Comparison of ENCODE assay signal across 11 cellular contexts in genomic region chr12:79782197-79782890, GRCh38.
DNase-seq lines count a peak whose midpoint lies in the region; FAIRE-seq and TF ChIP-seq lines count a peak whose summit lies in the region.
"Had no signal": no experiment of that assay in that cellular context is flagged by ENCODE, and none has a peak within 500 bp of the region (broad histone marks: within the 10 kb centered on the region; RNA-seq: fewer than 3 reads in every experiment).

No MANE protein-coding gene starts in this region.

- H4K20me1 ChIP-seq in osteoblast (ENCODE audit: insufficient read depth, low read length): no peaks in the 10 kb centered on the region
- no peaks in the 10 kb centered on the region for H4K20me1 ChIP-seq in hepatocyte (ENCODE audit: insufficient read depth, poor library complexity, severe bottlenecking)

- peak; percentile 27 for DNase-seq in NCI-H69 (lab: John Stamatoyannopoulos, UW)
- DNase-seq in erythroblast (lab: John Stamatoyannopoulos, UW): peak; percentile 46 to 51
- DNase-seq in osteoblast (ENCODE audit: insufficient read length, low spot score, missing footprints): peak; percentile 81
- no peak for DNase-seq in ovary
- no peak for DNase-seq in hepatocyte (ENCODE audit: low spot score)
- DNase-seq in C1 segment of cervical spinal cord (lab: John Stamatoyannopoulos, UW): no peak
- DNase-seq in G401 (ENCODE audit: low spot score): no peak
- DNase-seq: activated effector memory CD4-positive, alpha-beta T cell treated with anti-CD3 and anti-CD28 coated beads, Interleukin-2, amount 50 U/mL, for 16 hours; foreskin keratinocyte; naive B cell had no signal

- in situ Hi-C loops in G401 (cut with HindIII; ENCODE audit: low sequenced_read_pairs): no loop called here

- H2AFZ ChIP-seq in osteoblast (ENCODE audit: low read length): no peak overlapping the region
- H2AFZ ChIP-seq in hepatocyte: no peak overlapping the region

- H3K27ac ChIP-seq in osteoblast (ENCODE audit: low read depth, low read length) (peak overlapping the region; percentile 71), ovary (no peak overlapping the region), hepatocyte (no peak overlapping the region)
- H3K27ac ChIP-seq: foreskin keratinocyte had no signal

- no peaks in the 10 kb centered on the region for H3K9me2 ChIP-seq in hepatocyte (replicated peaks; ENCODE audit: insufficient read depth)

- H3K79me2 ChIP-seq in osteoblast (ENCODE audit: insufficient read depth, low read length) (no peaks in the 10 kb centered on the region), hepatocyte (no peaks in the 10 kb centered on the region)

- intact Hi-C loops in ovary (cut with DNase I): no loop called here

- peak; percentile 67 for FAIRE-seq in G401.6 (lab: Jason Lieb, UNC)

- H3K4me1 ChIP-seq in osteoblast (ENCODE audit: insufficient read depth, low read length) (peaks cover 39% of the 10 kb centered on the region), ovary (ENCODE audit: insufficient read depth) (peaks cover 3% of the 10 kb centered on the region), hepatocyte (ENCODE audit: insufficient read depth) (no peaks in the 10 kb centered on the region)
- H3K4me1 ChIP-seq: foreskin keratinocyte had no signal

- TF ChIP-seq CTCF in osteoblast (IDR thresholded peaks at IDR 0.05; ENCODE audit: extremely low read depth, low read depth, low read length): no peak
- TF ChIP-seq CTCF in ovary (IDR thresholded peaks at IDR 0.05): no peak
- TF ChIP-seq CTCF in hepatocyte (IDR thresholded peaks at IDR 0.05; ENCODE audit: poor library complexity): no peak

- H3K36me3 ChIP-seq in osteoblast (ENCODE audit: insufficient read depth, low read length) (peaks cover 23% of the 10 kb centered on the region), ovary (no peaks in the 10 kb centered on the region), hepatocyte (replicated peaks; ENCODE audit: insufficient read depth, low read depth) (no peaks in the 10 kb centered on the region)

- H3K9me3 ChIP-seq in osteoblast (ENCODE audit: low read depth, low read length): no peaks in the 10 kb centered on the region
- no peaks in the 10 kb centered on the region for H3K9me3 ChIP-seq in ovary
- no peaks in the 10 kb centered on the region for H3K9me3 ChIP-seq in hepatocyte (ENCODE audit: low read depth)

- H3K4me3 ChIP-seq in osteoblast (ENCODE audit: insufficient read depth, low read length) (no peak overlapping the region), ovary (no peak overlapping the region), hepatocyte (no peak overlapping the region)

- no peak for TF ChIP-seq EP300 in ovary (IDR thresholded peaks at IDR 0.05)

- H3K27me3 ChIP-seq in osteoblast (ENCODE audit: insufficient read depth, low read length): no peaks in the 10 kb centered on the region
- H3K27me3 ChIP-seq in ovary: no peaks in the 10 kb centered on the region
- H3K27me3 ChIP-seq in hepatocyte: no peaks in the 10 kb centered on the region
- H3K27me3 ChIP-seq: foreskin keratinocyte had no signal

- TF ChIP-seq POLR2A in erythroblast (IDR thresholded peaks at IDR 0.05; ENCODE audit: low read length): no peak
- no peak for TF ChIP-seq POLR2A in ovary (IDR thresholded peaks at IDR 0.05)

- H3K4me2 ChIP-seq in osteoblast (ENCODE audit: insufficient read depth, low read length): peak overlapping the region; percentile 35
- no peak overlapping the region for H3K4me2 ChIP-seq in hepatocyte

Comparison
In these comparisons a context has a peak if more than half of its experiments do, and no peak if none do; other contexts are left out.
1. DNase-seq: peak in NCI-H69 (single experiment), erythroblast (2 of 2) and osteoblast (single experiment); none in ovary (0 of 5), hepatocyte (single experiment), C1 segment of cervical spinal cord (0 of 14) and G401 (single experiment).